11 cellular contexts compared by ENCODE assay signal in the genomic region with DNA sequence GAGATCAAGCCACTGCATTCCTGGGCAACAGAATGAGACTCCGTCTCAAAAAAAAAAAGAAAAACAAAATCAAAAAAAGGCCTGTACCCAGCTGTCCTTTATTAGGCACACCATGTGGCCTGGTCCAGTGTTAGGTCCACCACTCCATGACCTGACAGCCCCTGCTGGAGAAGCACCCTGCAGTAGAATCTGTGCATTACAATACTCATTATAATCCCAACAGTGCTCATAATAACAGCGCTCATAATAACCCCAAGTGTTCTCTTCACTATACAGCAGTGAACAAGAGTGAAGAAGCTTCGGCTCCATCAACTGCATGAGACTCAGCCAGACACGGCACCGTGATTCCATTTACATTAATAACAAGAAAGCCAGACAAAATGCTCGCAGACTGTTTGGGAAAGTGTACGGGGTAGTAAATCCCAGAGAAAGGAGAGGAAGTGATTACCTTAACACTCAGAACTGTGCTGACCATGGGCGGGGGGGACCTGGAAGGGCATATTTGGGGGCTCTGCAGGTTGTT. TPM values are rescaled to one million over a fixed set of nuclear protein-coding genes. Genes with fewer than 3 reads are reported as not detected.
A peak's percentile ranks its signal among the peaks of the same experiment; 100 is the strongest.
DNase-seq lines count a peak whose midpoint lies in the region; ATAC-seq and TF ChIP-seq lines count a peak whose summit lies in the region.
"Had no signal": no experiment of that assay in that cellular context is flagged by ENCODE, and none has a peak within 500 bp of the region (broad histone marks: within the 10 kb centered on the region; RNA-seq: fewer than 3 reads in every experiment).

No MANE protein-coding gene starts in this region.

- peak overlapping the region in 2 of 5 donors; percentile 13 to 21 for H3K9ac ChIP-seq in subcutaneous abdominal adipose tissue (ENCODE audit: low read length in 5 of 5)

- H3K27me3 ChIP-seq in Panc1 (ENCODE audit: control insufficient read depth, insufficient read depth, low read length) (no peaks in the 10 kb centered on the region), subcutaneous abdominal adipose tissue (ENCODE audit: control insufficient read depth in 5 of 5, insufficient read depth in 4 of 5, low read length in 5 of 5) (no peaks in the 10 kb centered on the region)

- H3K9me3 ChIP-seq in Panc1 (ENCODE audit: control insufficient read depth, insufficient read depth, low read depth, low read length), result no peaks in the 10 kb centered on the region
- H3K9me3 ChIP-seq in subcutaneous abdominal adipose tissue (ENCODE audit: control insufficient read depth in 5 of 5, low read length in 5 of 5), result no peaks in the 10 kb centered on the region

- H3K36me3 ChIP-seq in Panc1 (ENCODE audit: control insufficient read depth, insufficient read depth, low read length), result no peaks in the 10 kb centered on the region
- no peaks in the 10 kb centered on the region for H3K36me3 ChIP-seq in subcutaneous abdominal adipose tissue (ENCODE audit: control insufficient read depth in 5 of 5, insufficient read depth in 5 of 5, low read length in 5 of 5)

- CTCF ChIA-PET in Panc1 (lab: Charles Lee), result interaction anchor here (0.5 to 1.1 kb wide), 6 partner anchors 15 to 214 kb away, joined by 3 to 17 read pairs (median 4); a partner anchor contains a TSS

- H3K4me1 ChIP-seq in Panc1 (ENCODE audit: control insufficient read depth, insufficient read depth, low read length) (peaks cover 19% of the 10 kb centered on the region), subcutaneous abdominal adipose tissue (ENCODE audit: control insufficient read depth in 5 of 5, insufficient read depth in 5 of 5, low read length in 5 of 5) (peaks cover 4 to 30% (median 20%) of the 10 kb centered on the region in 5 donors)

- H3K27me3 Mint-ChIP-seq in activated T-cell treated with anti-CD3 and anti-CD28 coated beads, Interleukin-2, amount 50 U/mL, for 72 hours (ENCODE audit: low read depth), result no peaks in the 10 kb centered on the region
- peaks cover 2 to 6% (median 3%) of the 10 kb centered on the region in 3 donors for H3K27me3 Mint-ChIP-seq in immature natural killer cell (ENCODE audit: low read depth in 3 of 3)

- ATAC-seq in activated T-cell treated with anti-CD3 and anti-CD28 coated beads, Interleukin-2, amount 50 U/mL, for 72 hours (replicated peaks in 1 of 2), result no peak
- peak; percentile 55 for ATAC-seq in Panc1
- ATAC-seq in GM18870 (IDR thresholded peaks at IDR 0.05; ENCODE audit: unreplicated experiment), result no peak

- no TSS peak for BruUV-seq in Panc1 (replicated peaks; lab: Mats Ljungman, UMichigan)

- no peaks in the 10 kb centered on the region for H3K9me3 Mint-ChIP-seq in activated T-cell treated with anti-CD3 and anti-CD28 coated beads, Interleukin-2, amount 50 U/mL, for 72 hours
- H3K9me3 Mint-ChIP-seq in immature natural killer cell, result no peaks in the 10 kb centered on the region

- in situ Hi-C loops in Panc1 (cut with HindIII; ENCODE audit: low pct_unique_long_range_greater_than_20kb, low sequenced_read_pairs), result no loop called here

- H3K4me1 Mint-ChIP-seq in activated T-cell treated with anti-CD3 and anti-CD28 coated beads, Interleukin-2, amount 50 U/mL, for 72 hours (ENCODE audit: low read depth), result peaks cover 56% of the 10 kb centered on the region
- H3K4me1 Mint-ChIP-seq in immature natural killer cell, result peaks cover 13% of the 10 kb centered on the region in 2 donors

- no peaks in the 10 kb centered on the region for H3K36me3 Mint-ChIP-seq in activated T-cell treated with anti-CD3 and anti-CD28 coated beads, Interleukin-2, amount 50 U/mL, for 72 hours (ENCODE audit: insufficient read depth in 2 of 2)
- H3K36me3 Mint-ChIP-seq in immature natural killer cell, result no peaks in the 10 kb centered on the region

- H3K4me3 ChIP-seq in Panc1 (ENCODE audit: low read depth in 2 of 2, low read length in 2 of 2) (peak overlapping the region; percentile 37 to 56), subcutaneous abdominal adipose tissue (ENCODE audit: low read depth in 1 of 5, low read length in 5 of 5) (peak overlapping the region in 1 of 5 donors; percentile 54)

- peak overlapping the region; percentile 45 to 54 for H3K4me3 Mint-ChIP-seq in activated T-cell treated with anti-CD3 and anti-CD28 coated beads, Interleukin-2, amount 50 U/mL, for 72 hours
- peak overlapping the region; percentile 2 to 67 (median 19) for H3K4me3 Mint-ChIP-seq in immature natural killer cell

- H3K27ac Mint-ChIP-seq in activated T-cell treated with anti-CD3 and anti-CD28 coated beads, Interleukin-2, amount 50 U/mL, for 72 hours, result peak overlapping the region; percentile 51
- H3K27ac Mint-ChIP-seq in immature natural killer cell, result peak overlapping the region; percentile 27 to 83 (median 64)

- TF ChIP-seq CTCF in Panc1 (IDR thresholded peaks at IDR 0.05), result no peak

- intact Hi-C loops in Panc1 (cut with micrococcal nuclease; ENCODE audit: unreplicated experiment), result no loop called here

- POLR2A ChIA-PET in Panc1 (lab: Charles Lee), result interaction anchor here (0.6 to 1.4 kb wide), 3 partner anchors 19 to 109 kb away, joined by 3 to 18 read pairs (median 4); no protein-coding TSS in a partner anchor

- no peak for DNase-seq in activated T-cell treated with anti-CD3 and anti-CD28 coated beads, Interleukin-2, amount 50 U/mL, for 72 hours
- no peak for DNase-seq in activated T-cell treated with anti-CD3 and anti-CD28 coated beads, Interleukin-2, amount 50 U/mL, for 1 hour
- DNase-seq in Panc1 (ENCODE audit: low read depth, low spot score) (no peak), immature natural killer cell (no peak), NCI-H526 (lab: John Stamatoyannopoulos, UW) (no peak)
- no peak for DNase-seq in activated effector memory CD4-positive, alpha-beta T cell treated with anti-CD3 and anti-CD28 coated beads, Interleukin-2, amount 50 U/mL, for 16 hours

- peak overlapping the region; percentile 85 for H3K27ac ChIP-seq in Panc1 (ENCODE audit: low read length)
- H3K27ac ChIP-seq in subcutaneous abdominal adipose tissue (ENCODE audit: low read depth, low read length), result peak overlapping the region; percentile 67
- H3K27ac ChIP-seq: epithelial cell of prostate had no signal

RNA-seq across cellular contexts. Expression of a gene that starts 8.9 kb away (rescaled TPM):
- 100 to 1,000 TPM; 136 to 159 TPM for total RNA-seq in activated T-cell treated with anti-CD3 and anti-CD28 coated beads, Interleukin-2, amount 50 U/mL, for 72 hours
- 186 TPM for total RNA-seq in Panc1 (2021; ENCODE audit: unreplicated experiment)
- 280 TPM for polyA plus RNA-seq in Panc1 (2012; ENCODE audit: insufficient read length)
- polyA plus RNA-seq in immature natural killer cell, result 100 to 1,000 TPM; 136 to 247 (median 160) TPM

RNA-seq across cellular contexts. Expression of a gene that starts 29.7 kb away (rescaled TPM):
- 10 to 100 TPM; 20.9 to 27.0 TPM for total RNA-seq in activated T-cell treated with anti-CD3 and anti-CD28 coated beads, Interleukin-2, amount 50 U/mL, for 72 hours
- total RNA-seq in Panc1 (2021; ENCODE audit: unreplicated experiment), result 28.8 TPM
- polyA plus RNA-seq in Panc1 (2012; ENCODE audit: insufficient read length), result 32.7 TPM
- 10 to 100 TPM in 1 of 3 donors, 1 to 10 TPM in 2; 3.7 to 10.0 (median 6.7) TPM for polyA plus RNA-seq in immature natural killer cell

RNA-seq across cellular contexts. Expression of a gene that starts 37.2 kb away (rescaled TPM):
- total RNA-seq in activated T-cell treated with anti-CD3 and anti-CD28 coated beads, Interleukin-2, amount 50 U/mL, for 72 hours, result 10 to 100 TPM; 15.0 to 24.0 TPM
- 14.0 TPM for total RNA-seq in Panc1 (2021; ENCODE audit: unreplicated experiment)
- polyA plus RNA-seq in Panc1 (2012; ENCODE audit: insufficient read length), result 21.5 TPM
- polyA plus RNA-seq in immature natural killer cell, result 10 to 100 TPM in 2 of 3 donors, 1 to 10 TPM in 1; 7.8 to 14.6 (median 14.0) TPM

RNA-seq across cellular contexts. Expression of a gene that starts 42.8 kb away (rescaled TPM):
- total RNA-seq in activated T-cell treated with anti-CD3 and anti-CD28 coated beads, Interleukin-2, amount 50 U/mL, for 72 hours, result 1 to 10 TPM; 1.1 to 1.5 TPM
- total RNA-seq in Panc1 (2021; ENCODE audit: unreplicated experiment), result 4.1 TPM
- 3.1 TPM for polyA plus RNA-seq in Panc1 (2012; ENCODE audit: insufficient read length)
- under 1 TPM in 2 of 3 donors, not detected in 1; 0.13 to 0.22 TPM for polyA plus RNA-seq in immature natural killer cell

RNA-seq across cellular contexts. Expression of a gene that starts 48.4 kb away (rescaled TPM):
- total RNA-seq in activated T-cell treated with anti-CD3 and anti-CD28 coated beads, Interleukin-2, amount 50 U/mL, for 72 hours, result under 1 TPM; 0.58 to 0.81 TPM
- not detected for total RNA-seq in Panc1 (2021; ENCODE audit: unreplicated experiment)
- polyA plus RNA-seq in Panc1 (2012; ENCODE audit: insufficient read length), result not detected
- not detected for polyA plus RNA-seq in immature natural killer cell
- total RNA-seq: lung microvascular endothelial cell, Right ventricle myocardium inferior had no signal
